In the genomic region with DNA sequence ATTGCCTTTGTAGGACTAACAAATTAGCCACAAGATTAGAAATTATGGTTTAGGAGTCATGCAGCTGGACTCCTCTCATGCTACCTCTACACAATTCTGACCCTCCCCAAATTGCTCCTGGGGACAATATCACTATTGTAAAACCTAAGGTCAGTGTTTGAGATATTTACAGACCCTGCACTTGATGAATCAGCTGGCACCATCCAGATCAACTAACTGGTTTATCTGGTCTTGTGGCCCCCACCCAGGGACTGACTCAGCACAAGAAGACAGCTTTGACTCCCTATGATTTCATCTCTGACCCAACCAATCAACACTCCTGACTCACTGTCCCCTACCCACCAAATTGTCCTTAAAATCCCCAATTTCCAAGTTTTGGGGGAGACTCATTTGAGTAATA, we compare ENCODE assay signal across 31 cellular contexts.
"Had no signal": no experiment of that assay in that cellular context is flagged by ENCODE, and none has a peak within 500 bp of the region (broad histone marks: within the 10 kb centered on the region; RNA-seq: fewer than 3 reads in every experiment).

No MANE protein-coding gene starts in this region.

- ATAC-seq: activated naive CD4-positive, alpha-beta T cell treated with anti-CD3 and anti-CD28 coated beads, Interleukin-2, amount 50 U/mL, for 72 hours; activated T-cell treated with anti-CD3 and anti-CD28 coated beads, Interleukin-2, amount 50 U/mL, for 72 hours; gastroesophageal sphincter; heart right ventricle; WTC11 had no signal

- H3K9me3 Mint-ChIP-seq: activated CD4-positive, alpha-beta memory T cell treated with anti-CD3 and anti-CD28 coated beads, Interleukin-2, amount 10 ng/mL, durations not matched to agents 7 days and 5 days had no signal

- H3K36me3 Mint-ChIP-seq: activated naive CD4-positive, alpha-beta T cell treated with anti-CD3 and anti-CD28 coated beads, Interleukin-2, amount 10 ng/mL, durations not matched to agents 7 days and 5 days; activated naive CD8-positive, alpha-beta T cell treated with anti-CD3 and anti-CD28 coated beads, Interleukin-2, amount 10 ng/mL, durations not matched to agents 7 days and 5 days; brain had no signal

- H3K9me3 ChIP-seq: ascending aorta had no signal

- H3K4me1 ChIP-seq: ascending aorta, breast epithelium, gastroesophageal sphincter, heart right ventricle had no signal

- DNase-seq: activated CD4-positive, alpha-beta memory T cell treated with anti-CD3 and anti-CD28 coated beads, Interleukin-2, amount 10 ng/mL, durations not matched to agents 7 days and 5 days; activated CD4-positive, alpha-beta T cell treated with anti-CD3 and anti-CD28 coated beads for 1 hour; activated CD4-positive, alpha-beta T cell treated with anti-CD3 and anti-CD28 coated beads for 4 hours; activated CD4-positive, alpha-beta T cell treated with anti-CD3 and anti-CD28 coated beads, Interleukin-2, amount 10 ng/mL, durations not matched to agents 7 days and 5 days; activated CD4-positive, alpha-beta T cell treated with anti-CD3 and anti-CD28 coated beads, Interleukin-2, amount 50 U/mL, for 4 hours; activated CD8-positive, alpha-beta memory T cell treated with anti-CD3 and anti-CD28 coated beads, Interleukin-2, amount 50 U/mL, for 48 hours; activated gamma-delta T cell; activated naive CD4-positive, alpha-beta T cell; activated naive CD4-positive, alpha-beta T cell treated with anti-CD3 and anti-CD28 coated beads, Interleukin-2, amount 10 ng/mL, durations not matched to agents 7 days and 5 days; activated naive CD8-positive, alpha-beta T cell treated with anti-CD3 and anti-CD28 coated beads, Interleukin-2, amount 10 ng/mL, durations not matched to agents 7 days and 5 days; activated T-cell treated with anti-CD3 and anti-CD28 coated beads for 4 hours; activated T-cell treated with anti-CD3 and anti-CD28 coated beads, Interleukin-2, amount 50 U/mL, for 24 hours; activated T-cell treated with anti-CD3 and anti-CD28 coated beads, Interleukin-2, amount 50 U/mL, for 72 hours; dorsolateral prefrontal cortex; effector memory CD4-positive, alpha-beta T cell; endodermal cell; foreskin melanocyte; heart right ventricle; T-helper 1 cell; T-helper 2 cell had no signal

- H3K79me2 ChIP-seq: hepatocyte had no signal

- H3K27me3 ChIP-seq: ascending aorta, breast epithelium, dorsolateral prefrontal cortex, gastroesophageal sphincter, heart right ventricle, hepatocyte had no signal

- H3K4me2 ChIP-seq: hepatocyte had no signal

- H3K4me3 Mint-ChIP-seq: activated CD4-positive, alpha-beta memory T cell treated with anti-CD3 and anti-CD28 coated beads, Interleukin-2, amount 10 ng/mL, durations not matched to agents 7 days and 5 days; activated CD4-positive, alpha-beta T cell treated with anti-CD3 and anti-CD28 coated beads, Interleukin-2, amount 10 ng/mL, durations not matched to agents 7 days and 5 days; activated naive CD4-positive, alpha-beta T cell treated with anti-CD3 and anti-CD28 coated beads, Interleukin-2, amount 10 ng/mL, durations not matched to agents 7 days and 5 days; activated naive CD8-positive, alpha-beta T cell treated with anti-CD3 and anti-CD28 coated beads, Interleukin-2, amount 10 ng/mL, durations not matched to agents 7 days and 5 days; activated T-cell treated with anti-CD3 and anti-CD28 coated beads, Interleukin-2, amount 50 U/mL, for 24 hours; activated T-cell treated with anti-CD3 and anti-CD28 coated beads, Interleukin-2, amount 50 U/mL, for 72 hours; brain; central memory CD8-positive, alpha-beta T cell; dendritic cell treated with granulocyte-macrophage colony-stimulating factor and Interleukin-4, amounts not matched to agents 40 ng/mL and 50 ng/mL, for 4 days; endodermal cell; WTC11 had no signal

- H2AFZ ChIP-seq: hepatocyte had no signal

- H3K27me3 Mint-ChIP-seq: activated CD4-positive, alpha-beta memory T cell treated with anti-CD3 and anti-CD28 coated beads, Interleukin-2, amount 10 ng/mL, durations not matched to agents 7 days and 5 days; activated CD4-positive, alpha-beta T cell treated with anti-CD3 and anti-CD28 coated beads, Interleukin-2, amount 10 ng/mL, durations not matched to agents 7 days and 5 days; activated naive CD4-positive, alpha-beta T cell treated with anti-CD3 and anti-CD28 coated beads, Interleukin-2, amount 10 ng/mL, durations not matched to agents 7 days and 5 days; activated naive CD8-positive, alpha-beta T cell treated with anti-CD3 and anti-CD28 coated beads, Interleukin-2, amount 10 ng/mL, durations not matched to agents 7 days and 5 days; activated T-cell treated with anti-CD3 and anti-CD28 coated beads, Interleukin-2, amount 50 U/mL, for 24 hours; central memory CD8-positive, alpha-beta T cell; dendritic cell treated with granulocyte-macrophage colony-stimulating factor and Interleukin-4, amounts not matched to agents 40 ng/mL and 50 ng/mL, for 4 days had no signal

- H3K27ac ChIP-seq: ascending aorta, breast epithelium, coronary artery, dorsolateral prefrontal cortex, gastroesophageal sphincter, heart right ventricle, hepatocyte, VCaP had no signal

- H3K4me3 ChIP-seq: ascending aorta, breast epithelium, coronary artery, dorsolateral prefrontal cortex, gastroesophageal sphincter, heart right ventricle, hepatocyte had no signal

- H3K27ac Mint-ChIP-seq: activated CD4-positive, alpha-beta memory T cell treated with anti-CD3 and anti-CD28 coated beads, Interleukin-2, amount 10 ng/mL, durations not matched to agents 7 days and 5 days; activated CD4-positive, alpha-beta T cell treated with anti-CD3 and anti-CD28 coated beads, Interleukin-2, amount 10 ng/mL, durations not matched to agents 7 days and 5 days; activated naive CD4-positive, alpha-beta T cell treated with anti-CD3 and anti-CD28 coated beads, Interleukin-2, amount 10 ng/mL, durations not matched to agents 7 days and 5 days; activated naive CD4-positive, alpha-beta T cell treated with anti-CD3 and anti-CD28 coated beads, Interleukin-2, amount 50 U/mL, for 72 hours; activated naive CD8-positive, alpha-beta T cell treated with anti-CD3 and anti-CD28 coated beads, Interleukin-2, amount 10 ng/mL, durations not matched to agents 7 days and 5 days; activated T-cell treated with anti-CD3 and anti-CD28 coated beads, Interleukin-2, amount 50 U/mL, for 24 hours; activated T-cell treated with anti-CD3 and anti-CD28 coated beads, Interleukin-2, amount 50 U/mL, for 72 hours; brain; dendritic cell treated with granulocyte-macrophage colony-stimulating factor and Interleukin-4, amounts not matched to agents 40 ng/mL and 50 ng/mL, for 4 days; endodermal cell; WTC11 had no signal

- H3K4me1 Mint-ChIP-seq: activated CD4-positive, alpha-beta memory T cell treated with anti-CD3 and anti-CD28 coated beads, Interleukin-2, amount 10 ng/mL, durations not matched to agents 7 days and 5 days; activated CD4-positive, alpha-beta T cell treated with anti-CD3 and anti-CD28 coated beads, Interleukin-2, amount 10 ng/mL, durations not matched to agents 7 days and 5 days; activated naive CD4-positive, alpha-beta T cell treated with anti-CD3 and anti-CD28 coated beads, Interleukin-2, amount 10 ng/mL, durations not matched to agents 7 days and 5 days; activated naive CD8-positive, alpha-beta T cell treated with anti-CD3 and anti-CD28 coated beads, Interleukin-2, amount 10 ng/mL, durations not matched to agents 7 days and 5 days; brain; central memory CD8-positive, alpha-beta T cell; endodermal cell; WTC11 had no signal

- H3K36me3 ChIP-seq: ascending aorta, breast epithelium, gastroesophageal sphincter, heart right ventricle had no signal
